8 cellular contexts compared by ENCODE assay signal in genomic region chr17:45490198-45490597, GRCh38. TPM values are rescaled to one million over a fixed set of nuclear protein-coding genes. Genes with fewer than 3 reads are reported as not detected.
DNase-seq lines count a peak whose midpoint lies in the region; ATAC-seq and TF ChIP-seq lines count a peak whose summit lies in the region.
"Not testable (repeated sequence)": the region's sequence is repeated elsewhere in the genome, so short reads cannot be mapped to it uniquely, and the experiment has no call there.

No MANE protein-coding gene starts in this region.

- H3K4me2 ChIP-seq in KMS-11 (peak overlapping the region; percentile 84), osteoblast (ENCODE audit: insufficient read depth, low read length) (peak overlapping the region; percentile 77)

- 0 out of 2 replicates have a peak overlapping the region, but pooled peaks have one; percentile 19 for H3K27ac ChIP-seq in KMS-11
- peak overlapping the region in 57 of 59 donors; percentile 32 to 92 (median 82) for H3K27ac ChIP-seq in dorsolateral prefrontal cortex
- H3K27ac ChIP-seq in iPS-20b (ENCODE audit: low read length): not testable (repeated sequence)
- H3K27ac ChIP-seq in osteoblast (ENCODE audit: low read depth, low read length): peak overlapping the region; percentile 61
- H3K27ac ChIP-seq in aorta (ENCODE audit: low read depth in 1 of 2, low read length in 2 of 2): peak overlapping the region in 1 of 2 donors; percentile 88

- H3K4me1 ChIP-seq in KMS-11 (ENCODE audit: low read depth, poor library complexity, severe bottlenecking): peaks cover 14% of the 10 kb centered on the region
- not testable (repeated sequence) for H3K4me1 ChIP-seq in iPS-20b (ENCODE audit: insufficient read depth, low read length); osteoblast (ENCODE audit: insufficient read depth, low read length); aorta (ENCODE audit: control insufficient read depth in 1 of 2, insufficient read depth in 2 of 2, low read length in 2 of 2)

- not testable (repeated sequence) for H3K27me3 ChIP-seq in KMS-11 (ENCODE audit: insufficient read depth, low read depth); dorsolateral prefrontal cortex; iPS-20b (ENCODE audit: insufficient read depth, low read length); osteoblast (ENCODE audit: insufficient read depth, low read length); aorta (ENCODE audit: control insufficient read depth in 1 of 2, insufficient read depth in 2 of 2, low read length in 1 of 2)

- peak overlapping the region; percentile 72; the same call in 1 of the 2 replicates for H2AFZ ChIP-seq in KMS-11 (ENCODE audit: low read depth)
- H2AFZ ChIP-seq in osteoblast (ENCODE audit: low read length): not testable (repeated sequence)

- H3K79me2 ChIP-seq in KMS-11 (ENCODE audit: insufficient read depth, low read depth) (peaks cover 14% of the 10 kb centered on the region), osteoblast (ENCODE audit: insufficient read depth, low read length) (peaks cover 26% of the 10 kb centered on the region)

- peak overlapping the region; percentile 55 for H3K4me3 ChIP-seq in HFF-Myc (replicated peaks; ENCODE audit: low read depth, low read length)
- H3K4me3 ChIP-seq in KMS-11 (IDR thresholded peaks at IDR 0.05; ENCODE audit: insufficient read depth, low read depth, low read length): not testable (repeated sequence)
- peak overlapping the region; percentile 41 to 83 (median 71) for H3K4me3 ChIP-seq in dorsolateral prefrontal cortex
- H3K4me3 ChIP-seq in iPS-20b (ENCODE audit: low read length): peak overlapping the region; percentile 65
- H3K4me3 ChIP-seq in osteoblast (ENCODE audit: insufficient read depth, low read length): peak overlapping the region; percentile 75
- peak overlapping the region; percentile 21 to 71 for H3K4me3 ChIP-seq in aorta (ENCODE audit: low read length in 2 of 2)

- ATAC-seq in GM18498 (IDR thresholded peaks at IDR 0.05; ENCODE audit: unreplicated experiment): peak; percentile 24
- ATAC-seq in aorta (ENCODE audit: low FRiP score): peak; percentile 26

- not testable (repeated sequence) for TF ChIP-seq CTCF in HFF-Myc (IDR thresholded peaks at IDR 0.05; ENCODE audit: low read depth, low read length, missing control alignments); KMS-11 (conservative IDR thresholded peaks at IDR 0.05; ENCODE audit: low read depth, low read length); dorsolateral prefrontal cortex (IDR thresholded peaks at IDR 0.05 in 54 of 56, conservative IDR thresholded peaks at IDR 0.05 in 2 of 56; ENCODE audit: low read depth in 1 of 56, partially characterized antibody in 56 of 56); osteoblast (IDR thresholded peaks at IDR 0.05; ENCODE audit: extremely low read depth, low read depth, low read length)

- intact Hi-C loops in dorsolateral prefrontal cortex (cut with DNase I); aorta (cut with DNase I): not testable (repeated sequence)

- 1% methylated on average over 10 to 30 of the region's 30 CpGs for WGBS in aorta, 2 donors

- not testable (repeated sequence) for H4K20me1 ChIP-seq in KMS-11 (ENCODE audit: insufficient read depth); osteoblast (ENCODE audit: insufficient read depth, low read length)

- H3K9me3 ChIP-seq in iPS-20b (ENCODE audit: insufficient read depth, low read depth, low read length); osteoblast (ENCODE audit: low read depth, low read length); aorta (ENCODE audit: control insufficient read depth, low read length): not testable (repeated sequence)

- DNase-seq in HFF-Myc (ENCODE audit: extremely low read depth, low read depth); osteoblast (ENCODE audit: insufficient read length, low spot score, missing footprints): not testable (repeated sequence)
- DNase-seq in activated CD4-positive, alpha-beta T cell treated with anti-CD3 and anti-CD28 coated beads, Interleukin-2, amount 50 U/mL, for 48 hours: peak; percentile 16 to 21
- peak in 1 of 10 donors; percentile 15 for DNase-seq in dorsolateral prefrontal cortex
- DNase-seq in aorta: peak in 1 of 2 donors; percentile 77

- not testable (repeated sequence) for H3K36me3 ChIP-seq in KMS-11 (ENCODE audit: insufficient read depth); iPS-20b (ENCODE audit: insufficient read depth, low read depth, low read length); osteoblast (ENCODE audit: insufficient read depth, low read length); aorta (ENCODE audit: control insufficient read depth in 1 of 2, insufficient read depth in 2 of 2, low read length in 1 of 2)

- H3K9ac ChIP-seq in KMS-11: peak overlapping the region; percentile 63; the same call in 1 of the 2 replicates
- H3K9ac ChIP-seq in iPS-20b (ENCODE audit: low read depth, low read length): peak overlapping the region; percentile 41; the same call in 1 of the 2 replicates

RNA-seq across cellular contexts. Expression of gene PLEKHM1, which starts 0.3 kb away (rescaled TPM):
- total RNA-seq in dorsolateral prefrontal cortex: 100 to 1,000 TPM in 1 of 120 experiments, 10 to 100 TPM in 119; 44.8 to 104 (median 64.5) TPM
- 30.8 and 38.0 TPM in 2 replicates for total RNA-seq in osteoblast
- total RNA-seq in aorta: 10 to 100 TPM; 50.9 to 67.6 TPM
- 10 to 100 TPM; 13.3 to 18.2 TPM for polyA plus RNA-seq in aorta

RNA-seq across cellular contexts. Expression of gene ARHGAP27, which starts 57.5 kb away (rescaled TPM):
- total RNA-seq in dorsolateral prefrontal cortex (10 to 100 TPM in 119 of 120 experiments, 1 to 10 TPM in 1; 9.6 to 37.2 (median 18.9) TPM), osteoblast (2.9 and 6.2 TPM in 2 replicates), aorta (10 to 100 TPM; 17.8 to 41.0 TPM)
- 1 to 10 TPM; 5.4 to 9.4 TPM for polyA plus RNA-seq in aorta
